In genomic region chr14:89697281-89698060, GRCh38 we compare ENCODE assay signal across 15 cellular contexts.
DNase-seq lines count a peak whose midpoint lies in the region; ATAC-seq, FAIRE-seq and TF ChIP-seq lines count a peak whose summit lies in the region.
"Had no signal": no experiment of that assay in that cellular context is flagged by ENCODE, and none has a peak within 500 bp of the region (broad histone marks: within the 10 kb centered on the region; RNA-seq: fewer than 3 reads in every experiment).

No MANE protein-coding gene starts in this region.

- peak overlapping the region; percentile 22 for H3K27ac Mint-ChIP-seq in activated CD4-positive, alpha-beta T cell treated with anti-CD3 and anti-CD28 coated beads, Interleukin-2, amount 10 ng/mL, durations not matched to agents 24 days and 14 days
- H3K27ac Mint-ChIP-seq in activated CD4-positive, alpha-beta T cell treated with anti-CD3 and anti-CD28 coated beads, Interleukin-2, amount 10 ng/mL, durations not matched to agents 7 days and 5 days: no peak overlapping the region
- H3K27ac Mint-ChIP-seq in activated CD8-positive, alpha-beta T cell treated with anti-CD3 and anti-CD28 coated beads for 36 hours: no peak overlapping the region

- peaks cover 5% of the 10 kb centered on the region for H3K9me3 Mint-ChIP-seq in activated CD4-positive, alpha-beta T cell treated with anti-CD3 and anti-CD28 coated beads, Interleukin-2, amount 10 ng/mL, durations not matched to agents 24 days and 14 days
- H3K9me3 Mint-ChIP-seq in activated CD4-positive, alpha-beta T cell treated with anti-CD3 and anti-CD28 coated beads, Interleukin-2, amount 10 ng/mL, durations not matched to agents 7 days and 5 days: peaks cover 17% of the 10 kb centered on the region
- H3K9me3 Mint-ChIP-seq in activated CD8-positive, alpha-beta T cell treated with anti-CD3 and anti-CD28 coated beads for 36 hours: peaks cover 6% of the 10 kb centered on the region

- intact Hi-C loops in activated CD4-positive, alpha-beta T cell treated with anti-CD3 and anti-CD28 coated beads, Interleukin-2, amount 10 ng/mL, durations not matched to agents 24 days and 14 days (cut with micrococcal nuclease): loop anchor here (2.0 kb wide), 1 partner anchor 17 kb away; no protein-coding TSS in a partner anchor
- intact Hi-C loops in activated CD8-positive, alpha-beta T cell treated with anti-CD3 and anti-CD28 coated beads for 36 hours (cut with micrococcal nuclease): no loop called here
- intact Hi-C loops in head of caudate nucleus (cut with DNase I): no loop called here

- CTCF ChIA-PET in activated CD4-positive, alpha-beta T cell treated with anti-CD3 and anti-CD28 coated beads, Interleukin-2, amount 10 ng/mL, durations not matched to agents 7 days and 5 days (lab: Charles Lee): interaction anchor here (1.3 to 1.8 kb wide), 2 partner anchors 9 to 56 kb away, joined by 3 to 6 read pairs; no protein-coding TSS in a partner anchor
- CTCF ChIA-PET in activated CD8-positive, alpha-beta T cell treated with anti-CD3 and anti-CD28 coated beads for 36 hours (lab: Charles Lee): interaction anchor here (0.8 kb wide), 1 partner anchor 202 kb away, joined by 3 read pairs; no protein-coding TSS in a partner anchor

- no peak for TF ChIP-seq CTCF in activated CD8-positive, alpha-beta T cell treated with anti-CD3 and anti-CD28 coated beads for 36 hours (IDR thresholded peaks at IDR 0.05)
- no peak for TF ChIP-seq CTCF in bronchial epithelial cell (IDR thresholded peaks at IDR 0.05; ENCODE audit: insufficient read depth, low read length, severe bottlenecking)

- DNase-seq in activated CD4-positive, alpha-beta T cell treated with anti-CD3 and anti-CD28 coated beads, Interleukin-2, amount 10 ng/mL, durations not matched to agents 24 days and 14 days: no peak
- no peak for DNase-seq in activated CD4-positive, alpha-beta T cell treated with anti-CD3 and anti-CD28 coated beads, Interleukin-2, amount 10 ng/mL, durations not matched to agents 7 days and 5 days
- DNase-seq in CMK (ENCODE audit: low read depth): peak; percentile 43
- peak; percentile 47 for DNase-seq in activated CD8-positive, alpha-beta T cell treated with anti-CD3 and anti-CD28 coated beads for 36 hours
- no peak for DNase-seq in bronchial epithelial cell (ENCODE audit: low read depth)
- DNase-seq in head of caudate nucleus: no peak
- DNase-seq in activated T-cell treated with anti-CD3 and anti-CD28 coated beads, Interleukin-2, amount 50 U/mL, for 1 hour: no peak
- DNase-seq: COR-L47, H9, IMR-90, NCI-H2029 treated with DMSO at 0.1 percent for 48 hours, NCI-H510A had no signal

- peaks cover 5% of the 10 kb centered on the region for H3K36me3 Mint-ChIP-seq in activated CD4-positive, alpha-beta T cell treated with anti-CD3 and anti-CD28 coated beads, Interleukin-2, amount 10 ng/mL, durations not matched to agents 24 days and 14 days (ENCODE audit: low read depth)
- peaks cover 14% of the 10 kb centered on the region for H3K36me3 Mint-ChIP-seq in activated CD4-positive, alpha-beta T cell treated with anti-CD3 and anti-CD28 coated beads, Interleukin-2, amount 10 ng/mL, durations not matched to agents 7 days and 5 days (ENCODE audit: low read depth)
- H3K36me3 Mint-ChIP-seq in activated CD8-positive, alpha-beta T cell treated with anti-CD3 and anti-CD28 coated beads for 36 hours (ENCODE audit: low read depth): peaks cover 2% of the 10 kb centered on the region

- no peaks in the 10 kb centered on the region for H3K27me3 Mint-ChIP-seq in activated CD4-positive, alpha-beta T cell treated with anti-CD3 and anti-CD28 coated beads, Interleukin-2, amount 10 ng/mL, durations not matched to agents 24 days and 14 days
- no peaks in the 10 kb centered on the region for H3K27me3 Mint-ChIP-seq in activated CD4-positive, alpha-beta T cell treated with anti-CD3 and anti-CD28 coated beads, Interleukin-2, amount 10 ng/mL, durations not matched to agents 7 days and 5 days
- H3K27me3 Mint-ChIP-seq in activated CD8-positive, alpha-beta T cell treated with anti-CD3 and anti-CD28 coated beads for 36 hours: no peaks in the 10 kb centered on the region

- H3K4me3 Mint-ChIP-seq in activated CD4-positive, alpha-beta T cell treated with anti-CD3 and anti-CD28 coated beads, Interleukin-2, amount 10 ng/mL, durations not matched to agents 24 days and 14 days: no peak overlapping the region
- no peak overlapping the region for H3K4me3 Mint-ChIP-seq in activated CD4-positive, alpha-beta T cell treated with anti-CD3 and anti-CD28 coated beads, Interleukin-2, amount 10 ng/mL, durations not matched to agents 7 days and 5 days
- no peak overlapping the region for H3K4me3 Mint-ChIP-seq in activated CD8-positive, alpha-beta T cell treated with anti-CD3 and anti-CD28 coated beads for 36 hours
- H3K4me3 Mint-ChIP-seq: H9 had no signal

- no peaks in the 10 kb centered on the region for H3K27me3 ChIP-seq in bronchial epithelial cell (ENCODE audit: control insufficient read depth, insufficient read depth, low read length)
- H3K27me3 ChIP-seq: BLaER1 treated with 17β-estradiol and CSF1 and Interleukin-3, amounts not matched to agents 10 nM and 100 nM had no signal

- H3K36me3 ChIP-seq in bronchial epithelial cell (ENCODE audit: control insufficient read depth, insufficient read depth, low read length): no peaks in the 10 kb centered on the region

- no peak overlapping the region for H3K4me3 ChIP-seq in bronchial epithelial cell (ENCODE audit: low read depth, low read length)
- H3K4me3 ChIP-seq: BLaER1 treated with 17β-estradiol and CSF1 and Interleukin-3, amounts not matched to agents 10 nM and 100 nM had no signal

- POLR2A ChIA-PET in activated CD4-positive, alpha-beta T cell treated with anti-CD3 and anti-CD28 coated beads, Interleukin-2, amount 10 ng/mL, durations not matched to agents 7 days and 5 days (lab: Charles Lee): no interaction called here
- POLR2A ChIA-PET in activated CD8-positive, alpha-beta T cell treated with anti-CD3 and anti-CD28 coated beads for 36 hours (lab: Charles Lee): interaction anchor here (1.4 kb wide), 1 partner anchor 57 kb away, joined by 5 read pairs; no protein-coding TSS in a partner anchor

- peak; percentile 72 for FAIRE-seq in bronchial epithelial cell (lab: Jason Lieb, UNC)
- FAIRE-seq: RCC 7860 had no signal

- H3K4me1 Mint-ChIP-seq in activated CD4-positive, alpha-beta T cell treated with anti-CD3 and anti-CD28 coated beads, Interleukin-2, amount 10 ng/mL, durations not matched to agents 24 days and 14 days: peaks cover 22% of the 10 kb centered on the region
- H3K4me1 Mint-ChIP-seq in activated CD4-positive, alpha-beta T cell treated with anti-CD3 and anti-CD28 coated beads, Interleukin-2, amount 10 ng/mL, durations not matched to agents 7 days and 5 days: peaks cover 35% of the 10 kb centered on the region
- peaks cover 26% of the 10 kb centered on the region for H3K4me1 Mint-ChIP-seq in activated CD8-positive, alpha-beta T cell treated with anti-CD3 and anti-CD28 coated beads for 36 hours (ENCODE audit: low read depth)

- peak; percentile 42 for ATAC-seq in activated CD8-positive, alpha-beta T cell treated with anti-CD3 and anti-CD28 coated beads for 36 hours
- no peak for ATAC-seq in HG02981 (IDR thresholded peaks at IDR 0.05; ENCODE audit: unreplicated experiment)

Comparison
In these comparisons a context has a peak if more than half of its experiments do, and no peak if none do; other contexts are left out.
1. DNase-seq: peak in CMK (single experiment) and activated CD8-positive, alpha-beta T cell treated with anti-CD3 and anti-CD28 coated beads for 36 hours (single experiment); none in activated CD4-positive, alpha-beta T cell treated with anti-CD3 and anti-CD28 coated beads, Interleukin-2, amount 10 ng/mL, durations not matched to agents 24 days and 14 days (single experiment), activated CD4-positive, alpha-beta T cell treated with anti-CD3 and anti-CD28 coated beads, Interleukin-2, amount 10 ng/mL, durations not matched to agents 7 days and 5 days (single experiment), bronchial epithelial cell (single experiment), head of caudate nucleus (0 of 42) and activated T-cell treated with anti-CD3 and anti-CD28 coated beads, Interleukin-2, amount 50 U/mL, for 1 hour (single experiment).